ENCODE assay signal across 12 cellular contexts in the genomic region with DNA sequence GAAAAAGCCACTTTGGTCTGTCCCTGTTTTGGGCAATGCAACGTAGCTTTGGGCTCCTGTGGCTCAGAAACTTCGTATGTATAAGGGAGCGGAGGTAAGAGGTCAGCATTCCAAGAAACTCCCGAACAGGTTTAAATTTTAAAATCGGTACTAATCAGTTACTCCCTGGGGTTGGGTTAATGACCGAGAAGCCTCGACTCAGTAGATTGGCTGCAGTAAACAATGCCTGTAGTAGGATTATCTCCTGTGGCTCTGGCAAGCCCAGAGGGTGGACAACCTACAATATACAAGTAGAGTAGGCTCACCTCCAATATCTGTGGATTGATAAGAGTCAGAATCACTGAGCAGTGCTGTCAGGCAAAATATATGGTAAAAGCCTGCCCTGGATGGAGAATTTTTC. TPM values are rescaled to one million over a fixed set of nuclear protein-coding genes. Genes with fewer than 3 reads are reported as not detected.
DNase-seq lines count a peak whose midpoint lies in the region; ATAC-seq and TF ChIP-seq lines count a peak whose summit lies in the region.
"Had no signal": no experiment of that assay in that cellular context is flagged by ENCODE, and none has a peak within 500 bp of the region (broad histone marks: within the 10 kb centered on the region; RNA-seq: fewer than 3 reads in every experiment).

No MANE protein-coding gene starts in this region.

- H3K4me1 Mint-ChIP-seq in GM23338, result peaks cover 59% of the 10 kb centered on the region
- H3K4me1 Mint-ChIP-seq in activated CD4-positive, alpha-beta memory T cell treated with anti-CD3 and anti-CD28 coated beads, Interleukin-2, amount 10 ng/mL, durations not matched to agents 7 days and 5 days, result peaks cover 31% of the 10 kb centered on the region

- peak overlapping the region; percentile 56 for H3K9ac ChIP-seq in iPS-20b (ENCODE audit: low read depth, low read length)

- no peak; the same call in 2 of the 3 replicates for ATAC-seq in GM23338
- no peak for ATAC-seq in GM21515 (IDR thresholded peaks at IDR 0.05; ENCODE audit: unreplicated experiment)
- no peak for ATAC-seq in HG03139 (IDR thresholded peaks at IDR 0.05; ENCODE audit: unreplicated experiment)
- no peak for ATAC-seq in GM19455 (IDR thresholded peaks at IDR 0.05; ENCODE audit: unreplicated experiment)

- H3K9me2 ChIP-seq in GM23338 (ENCODE audit: insufficient read depth), result no peaks in the 10 kb centered on the region

- no peak overlapping the region for H2AFZ ChIP-seq in GM23338

- H3K4me1 ChIP-seq in GM23338 (ENCODE audit: insufficient read depth) (peaks cover 45% of the 10 kb centered on the region), iPS-20b (ENCODE audit: insufficient read depth, low read length) (peaks cover 29% of the 10 kb centered on the region; the same call in 1 of the 2 replicates), sigmoid colon (peaks cover 0 to 38% (median 32%) of the 10 kb centered on the region in 4 donors)

- peak overlapping the region; percentile 80; the same call in 1 of the 3 replicates for H3K4me3 Mint-ChIP-seq in GM23338
- H3K4me3 Mint-ChIP-seq in activated CD4-positive, alpha-beta memory T cell treated with anti-CD3 and anti-CD28 coated beads, Interleukin-2, amount 10 ng/mL, durations not matched to agents 7 days and 5 days, result peak overlapping the region; percentile 95

- POLR2A ChIA-PET in activated CD4-positive, alpha-beta memory T cell treated with anti-CD3 and anti-CD28 coated beads, Interleukin-2, amount 10 ng/mL, durations not matched to agents 7 days and 5 days (lab: Charles Lee), result interaction anchor here (1.0 to 5.8 kb wide), 9 partner anchors 11 to 172 kb away, joined by 3 to 46 read pairs (median 27); no protein-coding TSS in a partner anchor

- intact Hi-C loops in sigmoid colon (cut with DNase I), result no loop called here

- no peak overlapping the region for H3K4me2 ChIP-seq in GM23338

- H3K4me3 ChIP-seq in GM23338 (no peak overlapping the region), iPS-20b (ENCODE audit: low read length) (no peak overlapping the region), sigmoid colon (no peak overlapping the region)
- H3K4me3 ChIP-seq: cardiac muscle cell had no signal

- no peak overlapping the region for H3K27ac Mint-ChIP-seq in GM23338
- peak overlapping the region; percentile 97 for H3K27ac Mint-ChIP-seq in activated CD4-positive, alpha-beta memory T cell treated with anti-CD3 and anti-CD28 coated beads, Interleukin-2, amount 10 ng/mL, durations not matched to agents 7 days and 5 days

- TF ChIP-seq POLR2A in sigmoid colon (IDR thresholded peaks at IDR 0.05), result no peak

- H3K36me3 Mint-ChIP-seq in GM23338 (ENCODE audit: low read depth), result peaks cover 5% of the 10 kb centered on the region; the same call in 2 of the 3 replicates
- H3K36me3 Mint-ChIP-seq in activated CD4-positive, alpha-beta memory T cell treated with anti-CD3 and anti-CD28 coated beads, Interleukin-2, amount 10 ng/mL, durations not matched to agents 7 days and 5 days (ENCODE audit: low read depth), result peaks cover 29% of the 10 kb centered on the region

- H3K27me3 Mint-ChIP-seq in GM23338 (ENCODE audit: insufficient read depth, low read depth, poor library complexity), result peaks cover 11% of the 10 kb centered on the region
- peaks cover 5% of the 10 kb centered on the region for H3K27me3 Mint-ChIP-seq in activated CD4-positive, alpha-beta memory T cell treated with anti-CD3 and anti-CD28 coated beads, Interleukin-2, amount 10 ng/mL, durations not matched to agents 7 days and 5 days

- TF ChIP-seq CTCF in GM23338 (conservative IDR thresholded peaks at IDR 0.05; ENCODE audit: low read depth in 2 of 2) (no peak), sigmoid colon (IDR thresholded peaks at IDR 0.05) (no peak)

- no peaks in the 10 kb centered on the region for H3K36me3 ChIP-seq in GM23338 (ENCODE audit: insufficient read depth)
- H3K36me3 ChIP-seq in iPS-20b (ENCODE audit: insufficient read depth, low read depth, low read length), result peaks cover 5% of the 10 kb centered on the region
- peaks cover 0 to 4% (median 0%) of the 10 kb centered on the region in 4 donors for H3K36me3 ChIP-seq in sigmoid colon
- H3K36me3 ChIP-seq: cardiac muscle cell, thoracic aorta had no signal

- CTCF ChIA-PET in activated CD4-positive, alpha-beta memory T cell treated with anti-CD3 and anti-CD28 coated beads, Interleukin-2, amount 10 ng/mL, durations not matched to agents 7 days and 5 days (lab: Charles Lee), result interaction anchor here (1.0 to 4.1 kb wide), 4 partner anchors 11 to 79 kb away, joined by 3 to 30 read pairs (median 6); partner anchors contain the start of gene RGS9

- H3K27ac ChIP-seq in GM23338 (ENCODE audit: low read depth), result peak overlapping the region; percentile 28; the same call in 1 of the 2 replicates
- no peak overlapping the region for H3K27ac ChIP-seq in iPS-20b (ENCODE audit: low read length)
- peak overlapping the region; percentile 98 to 99 (median 99) for H3K27ac ChIP-seq in sigmoid colon
- H3K27ac ChIP-seq: cardiac muscle cell had no signal

- TF ChIP-seq EP300 in sigmoid colon (IDR thresholded peaks at IDR 0.05), result no peak

- peaks cover 19% of the 10 kb centered on the region for H4K20me1 ChIP-seq in GM23338 (replicated peaks; ENCODE audit: insufficient read depth)

- no peaks in the 10 kb centered on the region for H3K9me3 Mint-ChIP-seq in GM23338
- no peaks in the 10 kb centered on the region for H3K9me3 Mint-ChIP-seq in activated CD4-positive, alpha-beta memory T cell treated with anti-CD3 and anti-CD28 coated beads, Interleukin-2, amount 10 ng/mL, durations not matched to agents 7 days and 5 days

- peaks cover 27% of the 10 kb centered on the region for H3K79me2 ChIP-seq in GM23338 (replicated peaks; ENCODE audit: insufficient read depth)

- H3K27me3 ChIP-seq in GM23338 (ENCODE audit: insufficient read depth) (no peaks in the 10 kb centered on the region), iPS-20b (ENCODE audit: insufficient read depth, low read length) (no peaks in the 10 kb centered on the region), sigmoid colon (no peaks in the 10 kb centered on the region)
- H3K27me3 ChIP-seq: cardiac muscle cell had no signal

- no peak for DNase-seq in GM23338 (ENCODE audit: low spot score)
- DNase-seq in activated CD4-positive, alpha-beta memory T cell treated with anti-CD3 and anti-CD28 coated beads, Interleukin-2, amount 10 ng/mL, durations not matched to agents 7 days and 5 days, result no peak
- no peak for DNase-seq in sigmoid colon
- DNase-seq in anterior cingulate cortex (lab: John Stamatoyannopoulos, UW), result no peak
- DNase-seq: activated CD4-positive, CD25-positive, alpha-beta regulatory T cell treated with anti-CD3 and anti-CD28 coated beads, Interleukin-2, amount 50 U/mL, for 72 hours; NK-92 treated with Interleukin-12 subunit alpha and Interleukin-12 subunit beta, amount 100 ng/mL, for 24 hours had no signal

- H3K9me3 ChIP-seq in iPS-20b (ENCODE audit: insufficient read depth, low read depth, low read length), result no peaks in the 10 kb centered on the region
- no peaks in the 10 kb centered on the region for H3K9me3 ChIP-seq in sigmoid colon
- H3K9me3 ChIP-seq: thoracic aorta had no signal

- WGBS in sigmoid colon, 2 donors, result 81 to 86% methylated on average over 7 of the region's 7 CpGs

- no peaks in the 10 kb centered on the region; the same call in 1 of the 2 replicates for H3F3A ChIP-seq in GM23338 (replicated peaks; ENCODE audit: low read depth)

TF ChIP-seq in GM23338, 12 proteins besides CTCF, POLR2A, EP300 and RAD21 (continues in another document):
- TF ChIP-seq ZNF114 (CRISPR knock-in tag; IDR thresholded peaks at IDR 0.05) (no peak), STAT1 (IDR thresholded peaks at IDR 0.05; ENCODE audit: unreplicated experiment) (no peak), ZNF331 (CRISPR knock-in tag; IDR thresholded peaks at IDR 0.05; ENCODE audit: low read depth) (no peak), EZH2phosphoT487 (IDR thresholded peaks at IDR 0.05; ENCODE audit: unreplicated experiment) (no peak)
- TF ChIP-seq, protein P1, sequence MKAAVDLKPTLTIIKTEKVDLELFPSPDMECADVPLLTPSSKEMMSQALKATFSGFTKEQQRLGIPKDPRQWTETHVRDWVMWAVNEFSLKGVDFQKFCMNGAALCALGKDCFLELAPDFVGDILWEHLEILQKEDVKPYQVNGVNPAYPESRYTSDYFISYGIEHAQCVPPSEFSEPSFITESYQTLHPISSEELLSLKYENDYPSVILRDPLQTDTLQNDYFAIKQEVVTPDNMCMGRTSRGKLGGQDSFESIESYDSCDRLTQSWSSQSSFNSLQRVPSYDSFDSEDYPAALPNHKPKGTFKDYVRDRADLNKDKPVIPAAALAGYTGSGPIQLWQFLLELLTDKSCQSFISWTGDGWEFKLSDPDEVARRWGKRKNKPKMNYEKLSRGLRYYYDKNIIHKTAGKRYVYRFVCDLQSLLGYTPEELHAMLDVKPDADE (IDR thresholded peaks at IDR 0.05), result no peak

RNA-seq across cellular contexts. Expression of gene GNA13, which starts 1.6 kb away (rescaled TPM):
- total RNA-seq in GM23338 (2014; rRNA removed; shearing (Covaris generic)), result 88.1 and 95.5 TPM in 2 replicates
- 19.0 and 20.2 TPM in 2 replicates for polyA plus RNA-seq in GM23338 (2016; fragmentation: Nextera tagmentation; extraction: Ambion mirVana)
- total RNA-seq in activated CD4-positive, alpha-beta memory T cell treated with anti-CD3 and anti-CD28 coated beads, Interleukin-2, amount 10 ng/mL, durations not matched to agents 7 days and 5 days, result 10 to 100 TPM; 95.1 TPM
- 100 to 1,000 TPM in 2 of 4 donors, 10 to 100 TPM in 2; 72.8 to 120 (median 96.4) TPM for total RNA-seq in sigmoid colon
- 10 to 100 TPM; 33.1 to 62.9 (median 39.6) TPM for polyA plus RNA-seq in sigmoid colon
